ENCODE assay signal across 17 cellular contexts in the genomic region with DNA sequence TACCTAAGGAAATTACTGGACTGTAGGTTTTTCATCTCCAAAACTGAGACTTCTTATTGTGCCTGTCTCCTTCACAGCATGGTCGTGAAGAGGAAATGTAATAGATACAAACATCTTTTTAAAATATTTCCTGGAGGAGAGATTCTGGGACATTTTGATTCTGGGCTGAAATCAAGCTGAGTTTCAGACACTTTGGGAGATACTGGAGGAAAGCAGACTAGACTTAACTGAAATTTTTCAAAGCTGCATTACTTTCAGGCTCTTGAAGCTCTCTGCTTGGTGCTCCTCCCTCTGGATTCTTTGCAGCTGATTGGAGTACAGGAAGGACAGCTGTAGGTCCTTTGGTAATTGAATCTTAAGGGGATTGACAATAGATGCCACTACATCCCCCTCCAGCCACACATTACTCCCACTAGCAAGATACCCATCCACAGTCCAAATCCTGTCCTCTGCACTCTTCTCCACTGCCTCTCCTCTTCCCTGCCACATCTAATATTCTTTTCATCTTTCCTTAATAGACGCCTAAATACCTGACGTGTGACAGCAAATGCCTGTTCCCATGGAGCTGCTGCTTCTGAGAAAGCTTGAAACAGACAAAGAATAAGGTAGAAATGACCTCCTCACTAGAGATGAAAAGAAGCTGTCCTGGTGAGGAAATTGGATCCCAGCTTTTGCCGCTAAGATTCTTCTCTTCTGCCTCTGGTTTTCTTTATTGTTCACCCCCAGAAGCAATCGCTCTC.
A peak's percentile ranks its signal among the peaks of the same experiment; 100 is the strongest.
DNase-seq lines count a peak whose midpoint lies in the region; ATAC-seq, FAIRE-seq and TF ChIP-seq lines count a peak whose summit lies in the region.
"Had no signal": no experiment of that assay in that cellular context is flagged by ENCODE, and none has a peak within 500 bp of the region (broad histone marks: within the 10 kb centered on the region; RNA-seq: fewer than 3 reads in every experiment).

No MANE protein-coding gene starts in this region.

- peaks cover 23% of the 10 kb centered on the region for H3K4me1 Mint-ChIP-seq in Caco-2 (ENCODE audit: low read depth, unreplicated experiment)
- peaks cover 41% of the 10 kb centered on the region for H3K4me1 Mint-ChIP-seq in WTC11

- H3K4me3 Mint-ChIP-seq in Caco-2 (ENCODE audit: unreplicated experiment) (no peak overlapping the region), WTC11 (no peak overlapping the region)

- no peaks in the 10 kb centered on the region for H3K27me3 ChIP-seq in Caco-2 (replicated peaks; ENCODE audit: control insufficient read depth, insufficient read depth, low read length)
- H3K27me3 ChIP-seq in liver (ENCODE audit: control insufficient read depth in 4 of 4, insufficient read depth in 4 of 4, low read length in 3 of 4) = no peaks in the 10 kb centered on the region
- no peaks in the 10 kb centered on the region for H3K27me3 ChIP-seq in trophoblast cell (ENCODE audit: insufficient read depth, low read length)

- no peak overlapping the region for H2BK120ac ChIP-seq in trophoblast cell (ENCODE audit: insufficient read depth, low read length, poor library complexity)

- DNase-seq in Caco-2 = no peak
- no peak for DNase-seq in WTC11 (ENCODE audit: low spot score)
- peak in 1 of 49 donors; percentile 13 for DNase-seq in substantia nigra (lab: John Stamatoyannopoulos, UW)
- DNase-seq in GM12892 (ENCODE audit: insufficient read length) = no peak
- no peak for DNase-seq in activated CD4-positive, alpha-beta T cell treated with anti-CD3 and anti-CD28 coated beads for 48 hours
- DNase-seq in trophoblast cell = no peak
- DNase-seq: Calu3, Karpas-422, MG63, NCI-H1092 treated with DMSO at 0.1 percent for 48 hours, NCI-H526 treated with DMSO at 0.1 percent for 48 hours, OCI-M1, SHP77 treated with DMSO at 0.1 percent for 48 hours had no signal

- BruUV-seq in Caco-2 (replicated peaks; lab: Mats Ljungman, UMichigan) = no TSS peak

- H3K4me1 ChIP-seq in Caco-2 (peaks cover 15% of the 10 kb centered on the region), liver (ENCODE audit: control insufficient read depth in 4 of 4, insufficient read depth in 4 of 4, low read length in 3 of 4) (peaks cover 0 to 19% (median 3%) of the 10 kb centered on the region in 4 donors), trophoblast cell (ENCODE audit: control insufficient read depth in 1 of 2, insufficient read depth in 2 of 2, low read length in 2 of 2) (peaks cover 0 to 4% of the 10 kb centered on the region in 2 experiments)
- H3K4me1 ChIP-seq: A549 had no signal

- H3K4me3 ChIP-seq in Caco-2 (ENCODE audit: low read depth, low read length) = no peak overlapping the region
- no peak overlapping the region for H3K4me3 ChIP-seq in liver (ENCODE audit: low read depth in 1 of 3, low read length in 3 of 3)
- no peak overlapping the region for H3K4me3 ChIP-seq in trophoblast cell (ENCODE audit: low read depth, low read length)
- H3K4me3 ChIP-seq: A549, HAP-1, MG63 had no signal

- no peak for FAIRE-seq in GM12892 (lab: Jason Lieb, UNC)
- FAIRE-seq: A549 had no signal

- H3K36me3 Mint-ChIP-seq in Caco-2 (ENCODE audit: insufficient read depth, unreplicated experiment) (no peaks in the 10 kb centered on the region), WTC11 (no peaks in the 10 kb centered on the region)

- intact Hi-C loops in Caco-2 (cut with micrococcal nuclease; ENCODE audit: unreplicated experiment) = no loop called here

- H3K27ac ChIP-seq in liver (ENCODE audit: low read depth in 1 of 2, low read length in 2 of 2) = peak overlapping the region; percentile 44 to 66
- peak overlapping the region; percentile 80 for H3K27ac ChIP-seq in substantia nigra (ENCODE audit: low read depth, low read length, poor library complexity, severe bottlenecking)
- H3K27ac ChIP-seq in trophoblast cell (ENCODE audit: low read depth, low read length) = no peak overlapping the region
- H3K27ac ChIP-seq: A549, C4-2B had no signal

- TF ChIP-seq CTCF in Caco-2 (IDR thresholded peaks at IDR 0.05; ENCODE audit: insufficient read depth in 1 of 2, low read depth in 1 of 2, low read length in 1 of 2, severe bottlenecking in 1 of 2, unreplicated experiment in 1 of 2) = no peak
- no peak for TF ChIP-seq CTCF in WTC11 (IDR thresholded peaks at IDR 0.05)
- no peak for TF ChIP-seq CTCF in liver (IDR thresholded peaks at IDR 0.05; ENCODE audit: low read depth, low read length, missing input control)

- no peak overlapping the region for H2BK5ac ChIP-seq in trophoblast cell (ENCODE audit: low read depth, low read length, poor library complexity)

- H4K8ac ChIP-seq in trophoblast cell (ENCODE audit: low read depth, low read length) = no peak overlapping the region

- peak; percentile 41; the same call in 1 of the 2 replicates for ATAC-seq in WTC11
- ATAC-seq: A549 had no signal

- no peaks in the 10 kb centered on the region for H3K36me3 ChIP-seq in Caco-2 (ENCODE audit: control insufficient read depth, insufficient read depth, low read length)
- H3K36me3 ChIP-seq in liver (ENCODE audit: control insufficient read depth in 4 of 4, insufficient read depth in 3 of 4, low read depth in 1 of 4, low read length in 3 of 4) = no peaks in the 10 kb centered on the region
- H3K36me3 ChIP-seq in trophoblast cell (ENCODE audit: control insufficient read depth in 1 of 2, insufficient read depth in 2 of 2, low read length in 2 of 2) = no peaks in the 10 kb centered on the region
- H3K36me3 ChIP-seq: HAP-1, MG63 had no signal

- no peak overlapping the region for H2AK5ac ChIP-seq in trophoblast cell (ENCODE audit: low read length)

- no peak for TF ChIP-seq POLR2A in GM12892 (IDR thresholded peaks at IDR 0.05; ENCODE audit: low read depth, low read length)

- H3K9ac ChIP-seq in liver (ENCODE audit: low read depth in 1 of 2, low read length in 2 of 2) = no peak overlapping the region
- H3K9ac ChIP-seq in trophoblast cell (ENCODE audit: low read length) = no peak overlapping the region

- H3K4me2 ChIP-seq in trophoblast cell (ENCODE audit: low read length) = no peak overlapping the region
- H3K4me2 ChIP-seq: A549 had no signal

- no peak overlapping the region for H4K12ac ChIP-seq in trophoblast cell (ENCODE audit: low read depth, low read length)

- 0 out of 2 replicates have a peak, but pooled peaks cover 3% of the 10 kb centered on the region for H3K9me3 ChIP-seq in Caco-2
- H3K9me3 ChIP-seq in liver (ENCODE audit: control insufficient read depth in 4 of 4, low read length in 3 of 4) = no peaks in the 10 kb centered on the region
- no peaks in the 10 kb centered on the region for H3K9me3 ChIP-seq in trophoblast cell (ENCODE audit: insufficient read depth, low read depth, low read length)
- H3K9me3 ChIP-seq: A549, HAP-1, MG63 had no signal

- H3K18ac ChIP-seq in trophoblast cell (ENCODE audit: low read length) = no peak overlapping the region

- no peak overlapping the region for H2AFZ ChIP-seq in trophoblast cell (ENCODE audit: insufficient read depth, low read length, poor library complexity)

- no peak overlapping the region for H4K91ac ChIP-seq in trophoblast cell (ENCODE audit: low read depth, low read length)

- H3K9me3 Mint-ChIP-seq in Caco-2 (ENCODE audit: unreplicated experiment) (peaks cover 24% of the 10 kb centered on the region), WTC11 (peaks cover 14% of the 10 kb centered on the region)

- no peak for TF ChIP-seq RAD21 in liver (IDR thresholded peaks at IDR 0.05)

- H3K27ac Mint-ChIP-seq in Caco-2 (ENCODE audit: unreplicated experiment) = peak overlapping the region; percentile 13
- H3K27ac Mint-ChIP-seq in WTC11 = no peak overlapping the region

- POLR2A ChIA-PET in Caco-2 (lab: Charles Lee) = interaction anchor here (0.6 kb wide), 1 partner anchor 29 kb away, joined by 4 read pairs; no protein-coding TSS in a partner anchor
- POLR2A ChIA-PET in WTC11 (lab: Charles Lee) = no interaction called here

- no peak overlapping the region for H3K23ac ChIP-seq in trophoblast cell (ENCODE audit: low read length)

- H3K79me2 ChIP-seq in trophoblast cell (ENCODE audit: control insufficient read depth, insufficient read depth, low read length, poor library complexity) = no peaks in the 10 kb centered on the region

- H3K79me1 ChIP-seq in trophoblast cell (ENCODE audit: low read length) = no peaks in the 10 kb centered on the region

- H2BK12ac ChIP-seq in trophoblast cell (ENCODE audit: low read length) = no peak overlapping the region

- H3K4ac ChIP-seq in trophoblast cell (ENCODE audit: low read depth, low read length) = no peak overlapping the region

- H3K14ac ChIP-seq in trophoblast cell (ENCODE audit: low read length) = no peak overlapping the region

- CTCF ChIA-PET in Caco-2 (lab: Charles Lee) (interaction anchor here (0.5 to 0.6 kb wide), 2 partner anchors 32 to 113 kb away, joined by 3 read pairs; no protein-coding TSS in a partner anchor), WTC11 (lab: Charles Lee) (no interaction called here)

- WGBS in liver = 93% methylated on average over 5 of the region's 5 CpGs
- no CpG with 5 or more reads among the region's 5 CpGs for WGBS in trophoblast cell (ENCODE audit: extremely low coverage, insufficient coverage, insufficient read length)

- H3K27me3 Mint-ChIP-seq in Caco-2 (ENCODE audit: insufficient read depth, unreplicated experiment) (no peaks in the 10 kb centered on the region), WTC11 (ENCODE audit: low read depth) (no peaks in the 10 kb centered on the region)

TF ChIP-seq in WTC11, 78 proteins besides CTCF, POLR2A, EP300 and RAD21 (continues in another document):
- no peak for TF ChIP-seq FOXK1 (CRISPR knock-in tag; IDR thresholded peaks at IDR 0.05)

TF ChIP-seq in liver, 16 proteins besides CTCF, POLR2A, EP300 and RAD21 (continues in another document):
- TF ChIP-seq, protein P1, sequence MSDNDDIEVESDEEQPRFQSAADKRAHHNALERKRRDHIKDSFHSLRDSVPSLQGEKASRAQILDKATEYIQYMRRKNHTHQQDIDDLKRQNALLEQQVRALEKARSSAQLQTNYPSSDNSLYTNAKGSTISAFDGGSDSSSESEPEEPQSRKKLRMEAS (IDR thresholded peaks at IDR 0.05) = no peak
